Comparison of ENCODE assay signal across 13 cellular contexts in genomic region chr1:10353693-10354092, GRCh38.
"Had no signal": no experiment of that assay in that cellular context is flagged by ENCODE, and none has a peak within 500 bp of the region (broad histone marks: within the 10 kb centered on the region; RNA-seq: fewer than 3 reads in every experiment).

No MANE protein-coding gene starts in this region.

- H3K27me3 ChIP-seq: heart right ventricle, transverse colon had no signal

- H3K27ac ChIP-seq: heart right ventricle, left ventricle myocardium inferior, skin epidermis, transverse colon had no signal

- H3K4me3 ChIP-seq: heart right ventricle, left ventricle myocardium inferior, skin epidermis, transverse colon had no signal

- H3K9me3 Mint-ChIP-seq: activated CD8-positive, alpha-beta T cell treated with anti-CD3 and anti-CD28 coated beads for 36 hours; activated T-cell treated with anti-CD3 and anti-CD28 coated beads, Interleukin-2, amount 50 U/mL, for 72 hours; memory B cell had no signal

- H3K4me1 Mint-ChIP-seq: memory B cell had no signal

- H3K4me3 Mint-ChIP-seq: activated CD8-positive, alpha-beta T cell treated with anti-CD3 and anti-CD28 coated beads for 36 hours; activated T-cell treated with anti-CD3 and anti-CD28 coated beads, Interleukin-2, amount 50 U/mL, for 72 hours; memory B cell had no signal

- H3K4me1 ChIP-seq: heart right ventricle, left ventricle myocardium inferior, transverse colon had no signal

- H3K27me3 Mint-ChIP-seq: activated CD8-positive, alpha-beta T cell treated with anti-CD3 and anti-CD28 coated beads for 36 hours; memory B cell had no signal

- H3K9me3 ChIP-seq: heart right ventricle, left ventricle myocardium inferior, transverse colon had no signal

- DNase-seq: activated CD8-positive, alpha-beta memory T cell treated with anti-CD3 and anti-CD28 coated beads, Interleukin-2, amount 50 U/mL, for 4 hours; activated CD8-positive, alpha-beta T cell treated with anti-CD3 and anti-CD28 coated beads for 36 hours; activated T-cell treated with anti-CD3 and anti-CD28 coated beads, Interleukin-2, amount 50 U/mL, for 72 hours; aorta; effector CD4-positive, alpha-beta T cell; heart right ventricle; left ventricle myocardium inferior; SW 1271; transverse colon had no signal

- ATAC-seq: activated CD8-positive, alpha-beta T cell treated with anti-CD3 and anti-CD28 coated beads for 36 hours; activated T-cell treated with anti-CD3 and anti-CD28 coated beads, Interleukin-2, amount 50 U/mL, for 72 hours; heart right ventricle had no signal

- H3K27ac Mint-ChIP-seq: activated CD8-positive, alpha-beta T cell treated with anti-CD3 and anti-CD28 coated beads for 36 hours; activated T-cell treated with anti-CD3 and anti-CD28 coated beads, Interleukin-2, amount 50 U/mL, for 72 hours; memory B cell had no signal

- FAIRE-seq: colon, keratinocyte had no signal
